In the genomic region with DNA sequence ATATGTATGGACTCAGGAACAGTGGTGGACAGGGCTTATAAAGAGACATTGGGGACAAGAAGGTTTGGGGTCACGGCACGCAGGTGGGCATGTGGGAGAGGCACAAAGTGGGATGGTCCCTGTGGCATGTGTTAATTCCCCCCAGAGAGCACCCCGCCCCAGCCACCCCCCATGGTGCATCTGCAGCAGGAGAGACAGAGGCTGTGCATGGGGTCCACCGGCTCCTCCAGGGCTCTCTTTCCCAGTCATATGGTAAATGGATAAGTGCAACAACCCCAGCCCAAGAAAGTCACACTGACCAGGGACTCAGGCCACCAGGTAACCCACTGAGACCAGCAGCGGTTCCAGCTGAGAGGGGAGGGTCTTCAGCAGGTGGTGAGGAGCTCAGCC, we compare ENCODE assay signal across 1 cellular context.
TF ChIP-seq lines count a peak whose summit lies in the region.

No MANE protein-coding gene starts in this region.

TF ChIP-seq in H1, 55 proteins besides CTCF, POLR2A, EP300 and RAD21:
- no peak for TF ChIP-seq BACH1 (IDR thresholded peaks at IDR 0.05; ENCODE audit: low read length)
- TF ChIP-seq SRF (IDR thresholded peaks at IDR 0.05; ENCODE audit: low read depth, low read length), result no peak
- no peak for TF ChIP-seq CREB1 (IDR thresholded peaks at IDR 0.05)
- no peak for TF ChIP-seq SP1 (IDR thresholded peaks at IDR 0.05; ENCODE audit: low read depth, low read length)
- no peak for TF ChIP-seq MAX (IDR thresholded peaks at IDR 0.05)
- no peak for TF ChIP-seq YY1 (IDR thresholded peaks at IDR 0.05; ENCODE audit: low read depth, low read length)
- TF ChIP-seq RNF2 (IDR thresholded peaks at IDR 0.05; ENCODE audit: borderline replicate concordance, low read depth, low read length, missing control alignments, poor library complexity, severe bottlenecking), result no peak
- TF ChIP-seq CBX5 (IDR thresholded peaks at IDR 0.05; ENCODE audit: low read depth, low read length), result no peak
- no peak for TF ChIP-seq CBX8 (IDR thresholded peaks at IDR 0.05; ENCODE audit: borderline replicate concordance, low read depth, low read length)
- TF ChIP-seq POU5F1 (IDR thresholded peaks at IDR 0.05; ENCODE audit: low read depth, low read length), result no peak
- TF ChIP-seq KDM1A (IDR thresholded peaks at IDR 0.05; ENCODE audit: borderline replicate concordance, low read length), result no peak
- TF ChIP-seq, protein P1, sequence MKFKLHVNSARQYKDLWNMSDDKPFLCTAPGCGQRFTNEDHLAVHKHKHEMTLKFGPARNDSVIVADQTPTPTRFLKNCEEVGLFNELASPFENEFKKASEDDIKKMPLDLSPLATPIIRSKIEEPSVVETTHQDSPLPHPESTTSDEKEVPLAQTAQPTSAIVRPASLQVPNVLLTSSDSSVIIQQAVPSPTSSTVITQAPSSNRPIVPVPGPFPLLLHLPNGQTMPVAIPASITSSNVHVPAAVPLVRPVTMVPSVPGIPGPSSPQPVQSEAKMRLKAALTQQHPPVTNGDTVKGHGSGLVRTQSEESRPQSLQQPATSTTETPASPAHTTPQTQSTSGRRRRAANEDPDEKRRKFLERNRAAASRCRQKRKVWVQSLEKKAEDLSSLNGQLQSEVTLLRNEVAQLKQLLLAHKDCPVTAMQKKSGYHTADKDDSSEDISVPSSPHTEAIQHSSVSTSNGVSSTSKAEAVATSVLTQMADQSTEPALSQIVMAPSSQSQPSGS (IDR thresholded peaks at IDR 0.05; ENCODE audit: low read length), result no peak
- no peak for TF ChIP-seq TCF12 (IDR thresholded peaks at IDR 0.05; ENCODE audit: low read depth, low read length)
- TF ChIP-seq FOSL1 (IDR thresholded peaks at IDR 0.05; ENCODE audit: insufficient read depth, low read depth, low read length), result no peak
